14 cellular contexts compared by ENCODE assay signal in genomic region chr1:155392898-155393411, GRCh38.
DNase-seq lines count a peak whose midpoint lies in the region; ATAC-seq and TF ChIP-seq lines count a peak whose summit lies in the region.
"Had no signal": no experiment of that assay in that cellular context is flagged by ENCODE, and none has a peak within 500 bp of the region (broad histone marks: within the 10 kb centered on the region; RNA-seq: fewer than 3 reads in every experiment).

No MANE protein-coding gene starts in this region.

- H3K9ac ChIP-seq in fibroblast of lung (ENCODE audit: insufficient read depth, low read length) = no peak overlapping the region

- H2AFZ ChIP-seq in fibroblast of lung (ENCODE audit: low read length) = no peak overlapping the region

- TF ChIP-seq CTCF in fibroblast of lung (conservative IDR thresholded peaks at IDR 0.05 in 1 of 2, IDR thresholded peaks at IDR 0.05 in 1 of 2; ENCODE audit: low read depth in 1 of 2, low read length in 2 of 2) (no peak), lung (IDR thresholded peaks at IDR 0.05; ENCODE audit: control extremely low read depth, extremely low read depth) (no peak), upper lobe of right lung (IDR thresholded peaks at IDR 0.05) (no peak)

- intact Hi-C loops in upper lobe of right lung (cut with DNase I) = no loop called here

- H3K4me3 ChIP-seq in fibroblast of lung (replicated peaks in 1 of 4; ENCODE audit: control extremely low read depth in 1 of 4, insufficient read depth in 1 of 4, low read depth in 3 of 4, low read length in 4 of 4) (no peak overlapping the region), lung (no peak overlapping the region), upper lobe of right lung (no peak overlapping the region)
- H3K4me3 ChIP-seq: Peyer's patch had no signal

- H3K27me3 ChIP-seq in fibroblast of lung (ENCODE audit: control insufficient read depth, insufficient read depth, low read length) (no peaks in the 10 kb centered on the region), lung (ENCODE audit: control insufficient read depth, insufficient read depth) (no peaks in the 10 kb centered on the region), upper lobe of right lung (no peaks in the 10 kb centered on the region)
- H3K27me3 ChIP-seq: brain microvascular endothelial cell, Peyer's patch had no signal

- H3K36me3 ChIP-seq in fibroblast of lung (ENCODE audit: control insufficient read depth, insufficient read depth, low read length) (no peaks in the 10 kb centered on the region), lung (ENCODE audit: control insufficient read depth in 2 of 2, insufficient read depth in 2 of 2, low read length in 2 of 2) (peaks cover 8 to 18% of the 10 kb centered on the region in 2 donors), upper lobe of right lung (peaks cover 32% of the 10 kb centered on the region)

- ATAC-seq in lung (ENCODE audit: insufficient read depth, low FRiP score) (no peak), upper lobe of right lung (peak; percentile 62), HG03442 (IDR thresholded peaks at IDR 0.05; ENCODE audit: unreplicated experiment) (no peak)
- ATAC-seq: activated T-helper 17 cell treated with anti-CD3 and anti-CD28 coated beads, Interleukin-2, amount 50 U/mL, for 72 hours; T-helper 17 cell had no signal

- WGBS in lung, 2 donors = 66 to 80% methylated on average over 5 of the region's 5 CpGs

- H4K20me1 ChIP-seq in fibroblast of lung (ENCODE audit: control insufficient read depth, extremely low read depth, insufficient read depth, low read length) = no peaks in the 10 kb centered on the region

- peak overlapping the region; percentile 73 for H3K27ac ChIP-seq in angular gyrus (ENCODE audit: low read depth, low read length)
- H3K27ac ChIP-seq in fibroblast of lung (ENCODE audit: insufficient read depth, low read length) = no peak overlapping the region
- no peak overlapping the region for H3K27ac ChIP-seq in lung (ENCODE audit: low read depth in 1 of 2, low read length in 1 of 2)
- H3K27ac ChIP-seq in upper lobe of right lung = peak overlapping the region; percentile 47
- H3K27ac ChIP-seq: brain microvascular endothelial cell, Peyer's patch had no signal

- no peaks in the 10 kb centered on the region for H3K79me2 ChIP-seq in fibroblast of lung (ENCODE audit: control insufficient read depth, insufficient read depth, low read length)

- no peaks in the 10 kb centered on the region for H3K4me1 ChIP-seq in fibroblast of lung (ENCODE audit: control insufficient read depth, extremely low read depth, insufficient read depth, low read length)
- H3K4me1 ChIP-seq in lung (ENCODE audit: control insufficient read depth in 2 of 2, insufficient read depth in 2 of 2, low read length in 2 of 2) = no peaks in the 10 kb centered on the region
- H3K4me1 ChIP-seq in upper lobe of right lung = no peaks in the 10 kb centered on the region

- DNase-seq in fibroblast of lung (ENCODE audit: low read depth in 2 of 2) (peak; percentile 32 to 62), lung (ENCODE audit: low spot score) (peak; percentile 35), upper lobe of right lung (no peak), AML-193 (lab: John Stamatoyannopoulos, UW) (no peak), NCI-H526 treated with DMSO at 0.1 percent for 48 hours (lab: John Stamatoyannopoulos, UW) (no peak)
- DNase-seq: activated CD4-positive, alpha-beta T cell treated with anti-CD3 and anti-CD28 coated beads, Interleukin-2, amount 10 ng/mL, durations not matched to agents 7 days and 5 days; brain microvascular endothelial cell; CD4-positive, alpha-beta memory T cell; NCI-H446 treated with DMSO at 0.1 percent for 48 hours; Peyer's patch; T-helper 17 cell had no signal

- H3K9me3 ChIP-seq in fibroblast of lung (ENCODE audit: control insufficient read depth, insufficient read depth, low read depth, low read length) = no peaks in the 10 kb centered on the region
- no peaks in the 10 kb centered on the region for H3K9me3 ChIP-seq in lung (ENCODE audit: control insufficient read depth in 2 of 2, insufficient read depth in 1 of 2, low read length in 1 of 2)
- no peaks in the 10 kb centered on the region for H3K9me3 ChIP-seq in upper lobe of right lung
- H3K9me3 ChIP-seq: Peyer's patch had no signal

- no peak overlapping the region for H3K4me2 ChIP-seq in fibroblast of lung (ENCODE audit: extremely low read depth, insufficient read depth, low read length)

Comparison
In these comparisons a context has a peak if more than half of its experiments do, and no peak if none do; other contexts are left out.
1. H3K27ac ChIP-seq: peak in angular gyrus (single experiment) and upper lobe of right lung (single experiment); none in fibroblast of lung (single experiment) and lung (0 of 2).
2. DNase-seq: peak in fibroblast of lung (2 of 2) and lung (single experiment); none in upper lobe of right lung (single experiment), AML-193 (0 of 2) and NCI-H526 treated with DMSO at 0.1 percent for 48 hours (single experiment).